ENCODE assay signal across 8 cellular contexts in genomic region chr4:39697740-39698423, GRCh38. TPM values are rescaled to one million over a fixed set of nuclear protein-coding genes. Genes with fewer than 3 reads are reported as not detected.
DNase-seq lines count a peak whose midpoint lies in the region; ATAC-seq and TF ChIP-seq lines count a peak whose summit lies in the region.

UBE2K (plus strand) TSS chr4:39698136; CDS start chr4:39698328, 192 bp downstream.

- POLR2A ChIA-PET in activated CD4-positive, alpha-beta T cell treated with anti-CD3 and anti-CD28 coated beads for 36 hours (lab: Charles Lee), result interaction anchor here (0.6 to 1.2 kb wide), 3 partner anchors 19 to 278 kb away, joined by 3 to 4 read pairs (median 3); no protein-coding TSS in a partner anchor

- H3K4me3 Mint-ChIP-seq in activated CD4-positive, alpha-beta T cell treated with anti-CD3 and anti-CD28 coated beads for 36 hours, result peak within 1 kb of the TSS; percentile 99

- no peaks in the 10 kb centered on the region for H3K27me3 Mint-ChIP-seq in activated CD4-positive, alpha-beta T cell treated with anti-CD3 and anti-CD28 coated beads for 36 hours

- no peak for TF ChIP-seq CTCF in AG09309 (IDR thresholded peaks at IDR 0.05; ENCODE audit: control insufficient read depth, insufficient read depth, low read depth, low read length, missing control alignments)
- TF ChIP-seq CTCF in choroid plexus epithelial cell (conservative IDR thresholded peaks at IDR 0.05; ENCODE audit: low read depth, low read length), result no peak

- intact Hi-C loops in activated CD4-positive, alpha-beta T cell treated with anti-CD3 and anti-CD28 coated beads for 36 hours (cut with DNase I, micrococcal nuclease), result loop anchor here (1.0 to 10.0 kb wide), 14 partner anchors 49 to 619 kb away; partner anchors contain the start of genes LIAS (in 2 of the 2), UGDH (in 2 of the 2), N4BP2 (in 1 of the 2) and PDS5A (in 1 of the 2)

- CTCF ChIA-PET in activated CD4-positive, alpha-beta T cell treated with anti-CD3 and anti-CD28 coated beads for 36 hours (lab: Charles Lee), result interaction anchor here (0.6 to 1.0 kb wide), 7 partner anchors 14 to 1011 kb away, joined by 3 to 4 read pairs (median 3); no protein-coding TSS in a partner anchor

- ATAC-seq in GM19035 (IDR thresholded peaks at IDR 0.05; ENCODE audit: unreplicated experiment) (peak; percentile 83), HG03342 (IDR thresholded peaks at IDR 0.05; ENCODE audit: unreplicated experiment) (peak; percentile 72)
- ATAC-seq in activated CD4-positive, alpha-beta T cell treated with anti-CD3 and anti-CD28 coated beads for 36 hours, result peak; percentile 87

- H3K27ac Mint-ChIP-seq in activated CD4-positive, alpha-beta T cell treated with anti-CD3 and anti-CD28 coated beads for 36 hours, result peak within 1 kb of the TSS; percentile 99

- DNase-seq in AG09309 (ENCODE audit: low read depth) (peak; percentile 27), NCI-H446 (lab: John Stamatoyannopoulos, UW) (peak; percentile 82 to 93), choroid plexus epithelial cell (ENCODE audit: low read depth) (peak; percentile 90), kidney tubule cell (ENCODE audit: low spot score) (peak; percentile 94)
- DNase-seq in activated CD4-positive, alpha-beta T cell treated with anti-CD3 and anti-CD28 coated beads for 36 hours, result peak; percentile 93
- DNase-seq in stimulated activated CD4-positive, alpha-beta T cell treated with anti-CD3 and anti-CD28 coated beads, Interleukin-1b, Interleukin-23, amount 100 ng/mL, for 24 hours (ENCODE audit: low read depth in 4 of 4, low spot score in 1 of 4), result peak; percentile 77 to 86 (median 81)

- peaks cover 28% of the 10 kb centered on the region for H3K4me1 Mint-ChIP-seq in activated CD4-positive, alpha-beta T cell treated with anti-CD3 and anti-CD28 coated beads for 36 hours

- H3K36me3 Mint-ChIP-seq in activated CD4-positive, alpha-beta T cell treated with anti-CD3 and anti-CD28 coated beads for 36 hours (ENCODE audit: low read depth), result peaks cover 14% of the 10 kb centered on the region

- no peaks in the 10 kb centered on the region for H3K9me3 Mint-ChIP-seq in activated CD4-positive, alpha-beta T cell treated with anti-CD3 and anti-CD28 coated beads for 36 hours (ENCODE audit: low read depth)

- peak within 1 kb of the TSS; percentile 92 for H3K4me3 ChIP-seq in AG09309 (ENCODE audit: control insufficient read depth, low read depth, low read length)
- peak within 1 kb of the TSS; percentile 98 for H3K4me3 ChIP-seq in choroid plexus epithelial cell (ENCODE audit: low read depth, low read length)

RNA-seq across cellular contexts. Expression of gene UBE2K, which starts in this region (rescaled TPM):
- total RNA-seq in activated CD4-positive, alpha-beta T cell treated with anti-CD3 and anti-CD28 coated beads for 36 hours, result 100 to 1,000 TPM in 1 of 2 experiments, 10 to 100 TPM in 1; 87.2 to 122 TPM

Comparison
In these comparisons a context has a peak if more than half of its experiments do, and no peak if none do; other contexts are left out.
1. Peak in every context shown above with its lines: DNase-seq, ATAC-seq and H3K4me3 ChIP-seq.
2. DNase-seq: peak in every context shown above with its lines; median percentile 94 in kidney tubule cell; 93 in activated CD4-positive, alpha-beta T cell treated with anti-CD3 and anti-CD28 coated beads for 36 hours; 90 in choroid plexus epithelial cell; 88 in NCI-H446; 81 in stimulated activated CD4-positive, alpha-beta T cell treated with anti-CD3 and anti-CD28 coated beads, Interleukin-1b, Interleukin-23, amount 100 ng/mL, for 24 hours; 27 in AG09309.